In genomic region chr4:10346023-10346422, GRCh38 we compare ENCODE assay signal across 1 cellular context.
TF ChIP-seq lines count a peak whose summit lies in the region.

No MANE protein-coding gene starts in this region.

TF ChIP-seq in K562, 482 proteins besides CTCF, POLR2A, EP300 and RAD21 (continued from another document and continues in another):
- TF ChIP-seq PATZ1 (CRISPR knock-in tag; IDR thresholded peaks at IDR 0.05; ENCODE audit: borderline replicate concordance) = no peak
- TF ChIP-seq SETDB1 (IDR thresholded peaks at IDR 0.05; ENCODE audit: low read length) = no peak
- TF ChIP-seq POU5F1 (IDR thresholded peaks at IDR 0.05; ENCODE audit: borderline replicate concordance, low read depth, low read length, partially characterized antibody) = no peak
- TF ChIP-seq, protein P1, sequence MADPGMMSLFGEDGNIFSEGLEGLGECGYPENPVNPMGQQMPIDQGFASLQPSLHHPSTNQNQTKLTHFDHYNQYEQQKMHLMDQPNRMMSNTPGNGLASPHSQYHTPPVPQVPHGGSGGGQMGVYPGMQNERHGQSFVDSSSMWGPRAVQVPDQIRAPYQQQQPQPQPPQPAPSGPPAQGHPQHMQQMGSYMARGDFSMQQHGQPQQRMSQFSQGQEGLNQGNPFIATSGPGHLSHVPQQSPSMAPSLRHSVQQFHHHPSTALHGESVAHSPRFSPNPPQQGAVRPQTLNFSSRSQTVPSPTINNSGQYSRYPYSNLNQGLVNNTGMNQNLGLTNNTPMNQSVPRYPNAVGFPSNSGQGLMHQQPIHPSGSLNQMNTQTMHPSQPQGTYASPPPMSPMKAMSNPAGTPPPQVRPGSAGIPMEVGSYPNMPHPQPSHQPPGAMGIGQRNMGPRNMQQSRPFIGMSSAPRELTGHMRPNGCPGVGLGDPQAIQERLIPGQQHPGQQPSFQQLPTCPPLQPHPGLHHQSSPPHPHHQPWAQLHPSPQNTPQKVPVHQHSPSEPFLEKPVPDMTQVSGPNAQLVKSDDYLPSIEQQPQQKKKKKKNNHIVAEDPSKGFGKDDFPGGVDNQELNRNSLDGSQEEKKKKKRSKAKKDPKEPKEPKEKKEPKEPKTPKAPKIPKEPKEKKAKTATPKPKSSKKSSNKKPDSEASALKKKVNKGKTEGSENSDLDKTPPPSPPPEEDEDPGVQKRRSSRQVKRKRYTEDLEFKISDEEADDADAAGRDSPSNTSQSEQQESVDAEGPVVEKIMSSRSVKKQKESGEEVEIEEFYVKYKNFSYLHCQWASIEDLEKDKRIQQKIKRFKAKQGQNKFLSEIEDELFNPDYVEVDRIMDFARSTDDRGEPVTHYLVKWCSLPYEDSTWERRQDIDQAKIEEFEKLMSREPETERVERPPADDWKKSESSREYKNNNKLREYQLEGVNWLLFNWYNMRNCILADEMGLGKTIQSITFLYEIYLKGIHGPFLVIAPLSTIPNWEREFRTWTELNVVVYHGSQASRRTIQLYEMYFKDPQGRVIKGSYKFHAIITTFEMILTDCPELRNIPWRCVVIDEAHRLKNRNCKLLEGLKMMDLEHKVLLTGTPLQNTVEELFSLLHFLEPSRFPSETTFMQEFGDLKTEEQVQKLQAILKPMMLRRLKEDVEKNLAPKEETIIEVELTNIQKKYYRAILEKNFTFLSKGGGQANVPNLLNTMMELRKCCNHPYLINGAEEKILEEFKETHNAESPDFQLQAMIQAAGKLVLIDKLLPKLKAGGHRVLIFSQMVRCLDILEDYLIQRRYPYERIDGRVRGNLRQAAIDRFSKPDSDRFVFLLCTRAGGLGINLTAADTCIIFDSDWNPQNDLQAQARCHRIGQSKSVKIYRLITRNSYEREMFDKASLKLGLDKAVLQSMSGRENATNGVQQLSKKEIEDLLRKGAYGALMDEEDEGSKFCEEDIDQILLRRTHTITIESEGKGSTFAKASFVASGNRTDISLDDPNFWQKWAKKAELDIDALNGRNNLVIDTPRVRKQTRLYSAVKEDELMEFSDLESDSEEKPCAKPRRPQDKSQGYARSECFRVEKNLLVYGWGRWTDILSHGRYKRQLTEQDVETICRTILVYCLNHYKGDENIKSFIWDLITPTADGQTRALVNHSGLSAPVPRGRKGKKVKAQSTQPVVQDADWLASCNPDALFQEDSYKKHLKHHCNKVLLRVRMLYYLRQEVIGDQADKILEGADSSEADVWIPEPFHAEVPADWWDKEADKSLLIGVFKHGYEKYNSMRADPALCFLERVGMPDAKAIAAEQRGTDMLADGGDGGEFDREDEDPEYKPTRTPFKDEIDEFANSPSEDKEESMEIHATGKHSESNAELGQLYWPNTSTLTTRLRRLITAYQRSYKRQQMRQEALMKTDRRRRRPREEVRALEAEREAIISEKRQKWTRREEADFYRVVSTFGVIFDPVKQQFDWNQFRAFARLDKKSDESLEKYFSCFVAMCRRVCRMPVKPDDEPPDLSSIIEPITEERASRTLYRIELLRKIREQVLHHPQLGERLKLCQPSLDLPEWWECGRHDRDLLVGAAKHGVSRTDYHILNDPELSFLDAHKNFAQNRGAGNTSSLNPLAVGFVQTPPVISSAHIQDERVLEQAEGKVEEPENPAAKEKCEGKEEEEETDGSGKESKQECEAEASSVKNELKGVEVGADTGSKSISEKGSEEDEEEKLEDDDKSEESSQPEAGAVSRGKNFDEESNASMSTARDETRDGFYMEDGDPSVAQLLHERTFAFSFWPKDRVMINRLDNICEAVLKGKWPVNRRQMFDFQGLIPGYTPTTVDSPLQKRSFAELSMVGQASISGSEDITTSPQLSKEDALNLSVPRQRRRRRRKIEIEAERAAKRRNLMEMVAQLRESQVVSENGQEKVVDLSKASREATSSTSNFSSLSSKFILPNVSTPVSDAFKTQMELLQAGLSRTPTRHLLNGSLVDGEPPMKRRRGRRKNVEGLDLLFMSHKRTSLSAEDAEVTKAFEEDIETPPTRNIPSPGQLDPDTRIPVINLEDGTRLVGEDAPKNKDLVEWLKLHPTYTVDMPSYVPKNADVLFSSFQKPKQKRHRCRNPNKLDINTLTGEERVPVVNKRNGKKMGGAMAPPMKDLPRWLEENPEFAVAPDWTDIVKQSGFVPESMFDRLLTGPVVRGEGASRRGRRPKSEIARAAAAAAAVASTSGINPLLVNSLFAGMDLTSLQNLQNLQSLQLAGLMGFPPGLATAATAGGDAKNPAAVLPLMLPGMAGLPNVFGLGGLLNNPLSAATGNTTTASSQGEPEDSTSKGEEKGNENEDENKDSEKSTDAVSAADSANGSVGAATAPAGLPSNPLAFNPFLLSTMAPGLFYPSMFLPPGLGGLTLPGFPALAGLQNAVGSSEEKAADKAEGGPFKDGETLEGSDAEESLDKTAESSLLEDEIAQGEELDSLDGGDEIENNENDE (IDR thresholded peaks at IDR 0.05; ENCODE audit: low read depth, low read length) = no peak
- TF ChIP-seq, protein P2, sequence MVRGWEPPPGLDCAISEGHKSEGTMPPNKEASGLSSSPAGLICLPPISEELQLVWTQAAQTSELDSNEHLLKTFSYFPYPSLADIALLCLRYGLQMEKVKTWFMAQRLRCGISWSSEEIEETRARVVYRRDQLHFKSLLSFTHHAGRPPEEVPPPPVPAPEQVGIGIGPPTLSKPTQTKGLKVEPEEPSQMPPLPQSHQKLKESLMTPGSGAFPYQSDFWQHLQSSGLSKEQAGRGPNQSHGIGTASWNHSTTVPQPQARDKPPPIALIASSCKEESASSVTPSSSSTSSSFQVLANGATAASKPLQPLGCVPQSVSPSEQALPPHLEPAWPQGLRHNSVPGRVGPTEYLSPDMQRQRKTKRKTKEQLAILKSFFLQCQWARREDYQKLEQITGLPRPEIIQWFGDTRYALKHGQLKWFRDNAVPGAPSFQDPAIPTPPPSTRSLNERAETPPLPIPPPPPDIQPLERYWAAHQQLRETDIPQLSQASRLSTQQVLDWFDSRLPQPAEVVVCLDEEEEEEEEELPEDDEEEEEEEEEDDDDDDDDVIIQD (CRISPR knock-in tag; IDR thresholded peaks at IDR 0.05) = no peak
- no peak for TF ChIP-seq SMAD1 (IDR thresholded peaks at IDR 0.05; ENCODE audit: low read depth, low read length, partially characterized antibody)
- no peak for TF ChIP-seq JUND (IDR thresholded peaks at IDR 0.05; ENCODE audit: borderline replicate concordance, low read depth, low read length)
- TF ChIP-seq JUND (tag; IDR thresholded peaks at IDR 0.05; ENCODE audit: borderline replicate concordance, low read depth, low read length) = no peak; the same call in 2 of the 3 replicates
- TF ChIP-seq KLF13 (tag; IDR thresholded peaks at IDR 0.05; ENCODE audit: borderline replicate concordance, low read depth) = no peak
- no peak for TF ChIP-seq ATF7 (IDR thresholded peaks at IDR 0.05)
- no peak for TF ChIP-seq CGGBP1 (CRISPR knock-in tag; IDR thresholded peaks at IDR 0.05)
- TF ChIP-seq, protein P3, sequence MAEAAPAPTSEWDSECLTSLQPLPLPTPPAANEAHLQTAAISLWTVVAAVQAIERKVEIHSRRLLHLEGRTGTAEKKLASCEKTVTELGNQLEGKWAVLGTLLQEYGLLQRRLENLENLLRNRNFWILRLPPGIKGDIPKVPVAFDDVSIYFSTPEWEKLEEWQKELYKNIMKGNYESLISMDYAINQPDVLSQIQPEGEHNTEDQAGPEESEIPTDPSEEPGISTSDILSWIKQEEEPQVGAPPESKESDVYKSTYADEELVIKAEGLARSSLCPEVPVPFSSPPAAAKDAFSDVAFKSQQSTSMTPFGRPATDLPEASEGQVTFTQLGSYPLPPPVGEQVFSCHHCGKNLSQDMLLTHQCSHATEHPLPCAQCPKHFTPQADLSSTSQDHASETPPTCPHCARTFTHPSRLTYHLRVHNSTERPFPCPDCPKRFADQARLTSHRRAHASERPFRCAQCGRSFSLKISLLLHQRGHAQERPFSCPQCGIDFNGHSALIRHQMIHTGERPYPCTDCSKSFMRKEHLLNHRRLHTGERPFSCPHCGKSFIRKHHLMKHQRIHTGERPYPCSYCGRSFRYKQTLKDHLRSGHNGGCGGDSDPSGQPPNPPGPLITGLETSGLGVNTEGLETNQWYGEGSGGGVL (CRISPR knock-in tag; IDR thresholded peaks at IDR 0.05) = no peak
- TF ChIP-seq, protein P4, sequence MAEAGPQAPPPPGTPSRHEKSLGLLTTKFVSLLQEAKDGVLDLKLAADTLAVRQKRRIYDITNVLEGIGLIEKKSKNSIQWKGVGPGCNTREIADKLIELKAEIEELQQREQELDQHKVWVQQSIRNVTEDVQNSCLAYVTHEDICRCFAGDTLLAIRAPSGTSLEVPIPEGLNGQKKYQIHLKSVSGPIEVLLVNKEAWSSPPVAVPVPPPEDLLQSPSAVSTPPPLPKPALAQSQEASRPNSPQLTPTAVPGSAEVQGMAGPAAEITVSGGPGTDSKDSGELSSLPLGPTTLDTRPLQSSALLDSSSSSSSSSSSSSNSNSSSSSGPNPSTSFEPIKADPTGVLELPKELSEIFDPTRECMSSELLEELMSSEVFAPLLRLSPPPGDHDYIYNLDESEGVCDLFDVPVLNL (CRISPR knock-in tag; IDR thresholded peaks at IDR 0.05; ENCODE audit: low read depth) = no peak
- no peak for TF ChIP-seq ZNF79 (CRISPR knock-in tag; IDR thresholded peaks at IDR 0.05; ENCODE audit: low read depth)
- TF ChIP-seq, protein P5, sequence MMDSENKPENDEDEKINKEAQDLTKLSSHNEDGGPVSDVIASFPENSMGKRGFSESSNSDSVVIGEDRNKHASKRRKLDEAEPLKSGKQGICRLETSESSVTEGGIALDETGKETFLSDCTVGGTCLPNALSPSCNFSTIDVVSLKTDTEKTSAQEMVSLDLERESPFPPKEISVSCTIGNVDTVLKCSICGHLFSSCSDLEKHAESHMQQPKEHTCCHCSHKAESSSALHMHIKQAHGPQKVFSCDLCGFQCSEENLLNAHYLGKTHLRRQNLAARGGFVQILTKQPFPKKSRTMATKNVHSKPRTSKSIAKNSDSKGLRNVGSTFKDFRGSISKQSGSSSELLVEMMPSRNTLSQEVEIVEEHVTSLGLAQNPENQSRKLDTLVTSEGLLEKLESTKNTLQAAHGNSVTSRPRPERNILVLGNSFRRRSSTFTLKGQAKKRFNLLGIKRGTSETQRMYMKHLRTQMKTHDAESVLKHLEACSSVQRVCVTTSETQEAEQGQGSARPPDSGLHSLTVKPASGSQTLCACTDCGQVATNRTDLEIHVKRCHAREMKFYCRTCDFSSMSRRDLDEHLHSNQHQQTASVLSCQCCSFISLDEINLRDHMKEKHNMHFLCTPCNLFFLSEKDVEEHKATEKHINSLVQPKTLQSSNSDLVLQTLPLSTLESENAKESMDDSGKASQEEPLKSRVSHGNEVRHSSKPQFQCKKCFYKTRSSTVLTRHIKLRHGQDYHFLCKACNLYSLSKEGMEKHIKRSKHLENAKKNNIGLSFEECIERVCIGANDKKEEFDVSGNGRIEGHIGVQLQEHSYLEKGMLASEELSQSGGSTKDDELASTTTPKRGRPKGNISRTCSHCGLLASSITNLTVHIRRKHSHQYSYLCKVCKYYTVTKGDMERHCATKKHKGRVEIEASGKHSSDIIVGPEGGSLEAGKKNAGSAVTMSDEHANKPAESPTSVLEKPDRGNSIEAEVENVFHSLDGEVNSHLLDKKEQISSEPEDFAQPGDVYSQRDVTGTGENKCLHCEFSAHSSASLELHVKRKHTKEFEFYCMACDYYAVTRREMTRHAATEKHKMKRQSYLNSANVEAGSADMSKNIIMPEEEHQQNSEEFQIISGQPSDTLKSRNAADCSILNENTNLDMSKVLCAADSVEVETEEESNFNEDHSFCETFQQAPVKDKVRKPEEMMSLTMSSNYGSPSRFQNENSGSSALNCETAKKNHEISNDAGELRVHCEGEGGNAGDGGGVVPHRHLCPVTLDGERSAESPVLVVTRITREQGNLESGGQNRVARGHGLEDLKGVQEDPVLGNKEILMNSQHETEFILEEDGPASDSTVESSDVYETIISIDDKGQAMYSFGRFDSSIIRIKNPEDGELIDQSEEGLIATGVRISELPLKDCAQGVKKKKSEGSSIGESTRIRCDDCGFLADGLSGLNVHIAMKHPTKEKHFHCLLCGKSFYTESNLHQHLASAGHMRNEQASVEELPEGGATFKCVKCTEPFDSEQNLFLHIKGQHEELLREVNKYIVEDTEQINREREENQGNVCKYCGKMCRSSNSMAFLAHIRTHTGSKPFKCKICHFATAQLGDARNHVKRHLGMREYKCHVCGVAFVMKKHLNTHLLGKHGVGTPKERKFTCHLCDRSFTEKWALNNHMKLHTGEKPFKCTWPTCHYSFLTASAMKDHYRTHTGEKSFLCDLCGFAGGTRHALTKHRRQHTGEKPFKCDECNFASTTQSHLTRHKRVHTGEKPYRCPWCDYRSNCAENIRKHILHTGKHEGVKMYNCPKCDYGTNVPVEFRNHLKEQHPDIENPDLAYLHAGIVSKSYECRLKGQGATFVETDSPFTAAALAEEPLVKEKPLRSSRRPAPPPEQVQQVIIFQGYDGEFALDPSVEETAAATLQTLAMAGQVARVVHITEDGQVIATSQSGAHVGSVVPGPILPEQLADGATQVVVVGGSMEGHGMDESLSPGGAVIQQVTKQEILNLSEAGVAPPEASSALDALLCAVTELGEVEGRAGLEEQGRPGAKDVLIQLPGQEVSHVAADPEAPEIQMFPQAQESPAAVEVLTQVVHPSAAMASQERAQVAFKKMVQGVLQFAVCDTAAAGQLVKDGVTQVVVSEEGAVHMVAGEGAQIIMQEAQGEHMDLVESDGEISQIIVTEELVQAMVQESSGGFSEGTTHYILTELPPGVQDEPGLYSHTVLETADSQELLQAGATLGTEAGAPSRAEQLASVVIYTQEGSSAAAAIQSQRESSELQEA (IDR thresholded peaks at IDR 0.05; ENCODE audit: low read depth) = no peak
- TF ChIP-seq, protein P6, sequence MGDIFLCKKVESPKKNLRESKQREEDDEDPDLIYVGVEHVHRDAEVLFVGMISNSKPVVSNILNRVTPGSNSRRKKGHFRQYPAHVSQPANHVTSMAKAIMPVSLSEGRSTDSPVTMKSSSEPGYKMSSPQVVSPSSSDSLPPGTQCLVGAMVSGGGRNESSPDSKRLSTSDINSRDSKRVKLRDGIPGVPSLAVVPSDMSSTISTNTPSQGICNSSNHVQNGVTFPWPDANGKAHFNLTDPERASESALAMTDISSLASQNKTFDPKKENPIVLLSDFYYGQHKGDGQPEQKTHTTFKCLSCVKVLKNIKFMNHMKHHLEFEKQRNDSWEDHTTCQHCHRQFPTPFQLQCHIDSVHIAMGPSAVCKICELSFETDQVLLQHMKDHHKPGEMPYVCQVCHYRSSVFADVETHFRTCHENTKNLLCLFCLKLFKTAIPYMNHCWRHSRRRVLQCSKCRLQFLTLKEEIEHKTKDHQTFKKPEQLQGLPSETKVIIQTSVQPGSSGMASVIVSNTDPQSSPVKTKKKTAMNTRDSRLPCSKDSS (IDR thresholded peaks at IDR 0.05; ENCODE audit: low read depth, partially characterized antibody) = no peak
- TF ChIP-seq ZNF140 (CRISPR knock-in tag; IDR thresholded peaks at IDR 0.05) = no peak
- no peak for TF ChIP-seq RB1 (IDR thresholded peaks at IDR 0.05; ENCODE audit: low read depth)
- TF ChIP-seq NFE2 (IDR thresholded peaks at IDR 0.05; ENCODE audit: low read depth) = no peak
- TF ChIP-seq NFYB (IDR thresholded peaks at IDR 0.05; ENCODE audit: extremely low read depth, insufficient read length) = no peak
- TF ChIP-seq HDAC1 (IDR thresholded peaks at IDR 0.05) = peak in 1 of 2 experiments; percentile 47; a peak in 1 of 4 replicates
